In the genomic region with DNA sequence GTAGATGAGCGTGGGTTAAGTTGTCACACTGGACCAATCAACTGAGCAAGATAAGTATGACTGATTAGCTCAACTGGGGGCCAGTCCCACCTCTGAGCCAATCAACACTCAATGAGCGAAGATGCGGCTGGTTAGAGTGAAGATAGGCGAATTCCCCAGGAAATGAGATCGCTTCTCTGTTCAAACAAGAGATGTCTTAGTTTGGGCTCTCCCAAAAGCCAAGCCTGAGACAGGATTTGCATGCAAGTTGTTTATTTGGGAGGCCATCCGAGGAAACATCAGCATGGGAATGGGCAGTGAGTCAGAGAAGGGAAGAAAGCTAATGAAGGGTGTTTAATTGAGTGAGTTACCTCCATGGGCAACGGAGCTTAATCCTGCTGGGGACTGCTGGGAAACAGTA, we compare ENCODE assay signal across 24 cellular contexts. TPM values are rescaled to one million over a fixed set of nuclear protein-coding genes. Genes with fewer than 3 reads are reported as not detected.
DNase-seq lines count a peak whose midpoint lies in the region; ATAC-seq and TF ChIP-seq lines count a peak whose summit lies in the region.
"Had no signal": no experiment of that assay in that cellular context is flagged by ENCODE, and none has a peak within 500 bp of the region (broad histone marks: within the 10 kb centered on the region; RNA-seq: fewer than 3 reads in every experiment).

No MANE protein-coding gene starts in this region.

- no peak for TF ChIP-seq CTCF in brain (conservative IDR thresholded peaks at IDR 0.05)

- no peak overlapping the region for H2BK5ac ChIP-seq in mesenchymal stem cell (ENCODE audit: low read depth, low read length, poor library complexity, severe bottlenecking)

- no peak overlapping the region for H4K91ac ChIP-seq in mesenchymal stem cell (ENCODE audit: low read length)

- no peak overlapping the region for H3K14ac ChIP-seq in mesenchymal stem cell (ENCODE audit: low read length in 2 of 2)

- H3K4me1 ChIP-seq in mesenchymal stem cell (ENCODE audit: control insufficient read depth, insufficient read depth, low read depth, low read length) = no peaks in the 10 kb centered on the region
- H3K4me1 ChIP-seq: BLaER1, Peyer's patch had no signal

- no peaks in the 10 kb centered on the region for H3K27me3 ChIP-seq in MG63
- H3K27me3 ChIP-seq in mesenchymal stem cell (ENCODE audit: control insufficient read depth in 1 of 2, insufficient read depth in 1 of 2, low read length in 2 of 2) = peaks cover 0 to 66% of the 10 kb centered on the region in 2 experiments
- H3K27me3 ChIP-seq: BLaER1, Peyer's patch had no signal

- no peak overlapping the region for H3K18ac ChIP-seq in mesenchymal stem cell (ENCODE audit: low read depth in 1 of 2, low read length in 2 of 2)

- peak overlapping the region in 3 of 5 experiments; percentile 11 to 61 (median 51) for H3K27ac Mint-ChIP-seq in brain
- H3K27ac Mint-ChIP-seq: CD4-positive, alpha-beta T cell had no signal

- no peak overlapping the region for H3K4me2 ChIP-seq in mesenchymal stem cell (ENCODE audit: low read length, poor library complexity, severe bottlenecking)
- H3K4me2 ChIP-seq: BLaER1 had no signal

- WGBS in mesenchymal stem cell = 43% methylated on average over 7 of the region's 7 CpGs

- no peaks in the 10 kb centered on the region for H3K79me1 ChIP-seq in mesenchymal stem cell (replicated peaks; ENCODE audit: low read length, poor library complexity, severe bottlenecking)

- H2BK120ac ChIP-seq in mesenchymal stem cell (ENCODE audit: low read depth, low read length) = no peak overlapping the region

- peaks cover 15% of the 10 kb centered on the region for H3K4me1 Mint-ChIP-seq in brain

- H3K23ac ChIP-seq in mesenchymal stem cell (ENCODE audit: low read length in 2 of 2) = no peak overlapping the region

- no peak overlapping the region for H2BK15ac ChIP-seq in mesenchymal stem cell (ENCODE audit: low read depth, poor library complexity, severe bottlenecking)

- no peak overlapping the region for H2AK5ac ChIP-seq in mesenchymal stem cell (ENCODE audit: low read length, severe bottlenecking)

- DNase-seq in Daoy (ENCODE audit: low read depth) (peak; percentile 33), MG63 (peak; percentile 23), medulla oblongata (ENCODE audit: extremely low spot score) (peak; percentile 18), GM03348 (ENCODE audit: low spot score) (no peak), mesenchymal stem cell (no peak)
- DNase-seq in stimulated activated CD4-positive, alpha-beta T cell treated with anti-CD3 and anti-CD28 coated beads, Interleukin-15, amount 100 ng/mL, for 24 hours = no peak
- DNase-seq: ACHN; CD4-positive, alpha-beta T cell; COR-L47; DMS79; NCI-H1092; NCI-H1436; NCI-H1930; NCI-H748 treated with DMSO at 0.1 percent for 48 hours; NK-92 treated with Interleukin-12 subunit alpha and Interleukin-12 subunit beta, amount 100 ng/mL, for 24 hours; Peyer's patch had no signal

- no peak overlapping the region for H2AFZ ChIP-seq in mesenchymal stem cell (ENCODE audit: low read depth, low read length)

- H3K36me3 ChIP-seq in MG63 (no peaks in the 10 kb centered on the region), mesenchymal stem cell (ENCODE audit: control insufficient read depth in 1 of 2, insufficient read depth in 2 of 2, low read depth in 1 of 2, low read length in 2 of 2) (no peaks in the 10 kb centered on the region)
- H3K36me3 ChIP-seq: BLaER1, Peyer's patch had no signal

- H3K4ac ChIP-seq in mesenchymal stem cell (ENCODE audit: low read depth in 1 of 2, low read length in 2 of 2) = no peak overlapping the region

- no peaks in the 10 kb centered on the region for H3K36me3 Mint-ChIP-seq in brain

- no peak overlapping the region for H2BK12ac ChIP-seq in mesenchymal stem cell (ENCODE audit: low read length in 2 of 2)

- H3K9ac ChIP-seq in mesenchymal stem cell (ENCODE audit: low read length) = no peak overlapping the region
- H3K9ac ChIP-seq: BLaER1 had no signal

- H3K4me3 Mint-ChIP-seq in brain = no peak overlapping the region
- H3K4me3 Mint-ChIP-seq: CD4-positive, alpha-beta T cell had no signal

- no peak overlapping the region for H3K27ac ChIP-seq in mesenchymal stem cell (ENCODE audit: low read length, poor library complexity, severe bottlenecking)
- H3K27ac ChIP-seq: 22Rv1, BLaER1, Peyer's patch had no signal

- H3K9me3 Mint-ChIP-seq in brain = no peaks in the 10 kb centered on the region
- H3K9me3 Mint-ChIP-seq: CD4-positive, alpha-beta T cell had no signal

- H4K8ac ChIP-seq in mesenchymal stem cell (ENCODE audit: low read length) = no peak overlapping the region

- H3K9me3 ChIP-seq in MG63 (no peaks in the 10 kb centered on the region), mesenchymal stem cell (ENCODE audit: control insufficient read depth, low read length) (peaks cover 11% of the 10 kb centered on the region)
- H3K9me3 ChIP-seq: BLaER1, Peyer's patch had no signal

- peaks cover 25% of the 10 kb centered on the region for H3K27me3 Mint-ChIP-seq in brain

- H3K4me3 ChIP-seq in MG63 (no peak overlapping the region), mesenchymal stem cell (ENCODE audit: insufficient read depth in 1 of 2, low read depth in 1 of 2, low read length in 2 of 2) (no peak overlapping the region)
- H3K4me3 ChIP-seq: BLaER1, K562, Peyer's patch had no signal

- no peak for ATAC-seq in GM21576 (IDR thresholded peaks at IDR 0.05; ENCODE audit: unreplicated experiment)
- ATAC-seq: K562, SK-N-SH treated with all-trans-retinoic acid at 6 μM for 48 hours had no signal

RNA-seq across cellular contexts. Expression of gene GJB5, which starts 4.9 kb away (rescaled TPM):
- total RNA-seq in Daoy (2014; rRNA removed; shearing (Covaris generic)) = not detected in 2 replicates
- not detected in 2 replicates for total RNA-seq in MG63 (2014; rRNA removed; shearing (Covaris generic); ENCODE audit: low replicate concordance)
- 0.73 TPM for polyA plus RNA-seq in brain (ENCODE audit: insufficient read depth, low read depth, low replicate concordance)
- polyA plus RNA-seq in mesenchymal stem cell (2013, experiment 1 of 2) = not detected
- polyA plus RNA-seq in mesenchymal stem cell (2013, experiment 2 of 2) = not detected
- total RNA-seq: CD4-positive, alpha-beta T cell; K562; LHCN-M2; NCI-H460; Peyer's patch had no signal

RNA-seq across cellular contexts. Expression of gene GJB4, which starts 9.6 kb away (rescaled TPM):
- total RNA-seq in Daoy (2014; rRNA removed; shearing (Covaris generic)) = 0.06 TPM in 1 of 2 replicates, not detected in the other
- total RNA-seq in MG63 (2014; rRNA removed; shearing (Covaris generic); ENCODE audit: low replicate concordance) = not detected in 2 replicates
- polyA plus RNA-seq in brain (ENCODE audit: insufficient read depth, low read depth, low replicate concordance) = not detected
- not detected for polyA plus RNA-seq in mesenchymal stem cell (2013, experiment 1 of 2)
- not detected for polyA plus RNA-seq in mesenchymal stem cell (2013, experiment 2 of 2)
- total RNA-seq: CD4-positive, alpha-beta T cell; K562; LHCN-M2; NCI-H460; Peyer's patch had no signal

RNA-seq across cellular contexts. Expression of gene GJB3, which starts 31.0 kb away (rescaled TPM):
- total RNA-seq in Daoy (2014; rRNA removed; shearing (Covaris generic)) = not detected in 2 replicates
- not detected in 2 replicates for total RNA-seq in MG63 (2014; rRNA removed; shearing (Covaris generic); ENCODE audit: low replicate concordance)
- not detected for polyA plus RNA-seq in brain (ENCODE audit: insufficient read depth, low read depth, low replicate concordance)
- polyA plus RNA-seq in mesenchymal stem cell (2013, experiment 1 of 2) = not detected
- polyA plus RNA-seq in mesenchymal stem cell (2013, experiment 2 of 2) = not detected
- total RNA-seq: CD4-positive, alpha-beta T cell; K562; LHCN-M2; NCI-H460 had no signal
- polyA plus RNA-seq: K562 had no signal

RNA-seq across cellular contexts. Expression of gene GJA4, which starts 42.8 kb away (rescaled TPM):
- not detected in 2 replicates for total RNA-seq in Daoy (2014; rRNA removed; shearing (Covaris generic))
- total RNA-seq in MG63 (2014; rRNA removed; shearing (Covaris generic); ENCODE audit: low replicate concordance) = not detected in 2 replicates
- 14.4 TPM for polyA plus RNA-seq in brain (ENCODE audit: insufficient read depth, low read depth, low replicate concordance)
- not detected for polyA plus RNA-seq in mesenchymal stem cell (2013, experiment 1 of 2)
- polyA plus RNA-seq in mesenchymal stem cell (2013, experiment 2 of 2) = not detected
- total RNA-seq: CD4-positive, alpha-beta T cell; LHCN-M2; NCI-H460 had no signal

Comparison
In these comparisons a context has a peak if more than half of its experiments do, and no peak if none do; other contexts are left out.
1. DNase-seq: peak in Daoy (single experiment), MG63 (single experiment) and medulla oblongata (single experiment); none in GM03348 (single experiment), stimulated activated CD4-positive, alpha-beta T cell treated with anti-CD3 and anti-CD28 coated beads, Interleukin-15, amount 100 ng/mL, for 24 hours (single experiment) and mesenchymal stem cell (single experiment).